In the genomic region with DNA sequence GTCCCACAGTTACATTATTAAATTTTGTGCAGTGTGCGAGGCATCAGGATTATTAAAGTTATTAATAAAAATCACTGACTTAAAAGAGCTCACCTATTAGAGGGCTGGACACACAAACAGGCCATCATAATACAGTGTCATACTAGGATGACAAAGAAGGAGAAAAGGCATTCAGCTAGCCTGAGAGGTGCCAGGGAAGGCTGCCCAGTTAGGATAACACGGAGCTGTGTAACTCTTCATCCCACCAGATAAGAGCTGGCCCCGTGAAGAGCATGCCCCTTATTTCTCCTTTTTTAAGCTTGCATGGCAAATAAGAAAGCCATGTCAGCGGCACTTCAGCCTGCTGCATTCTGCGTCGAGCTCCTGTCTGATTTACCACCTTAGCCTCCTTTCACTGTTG, we compare ENCODE assay signal across 19 cellular contexts.
DNase-seq lines count a peak whose midpoint lies in the region; ATAC-seq and TF ChIP-seq lines count a peak whose summit lies in the region.
"Had no signal": no experiment of that assay in that cellular context is flagged by ENCODE, and none has a peak within 500 bp of the region (broad histone marks: within the 10 kb centered on the region; RNA-seq: fewer than 3 reads in every experiment).

No MANE protein-coding gene starts in this region.

- no peak overlapping the region for H3K27ac ChIP-seq in esophagus muscularis mucosa (replicated peaks in 1 of 4)
- peak overlapping the region; percentile 92 for H3K27ac ChIP-seq in cardiac muscle cell
- peak overlapping the region; percentile 79 to 93 for H3K27ac ChIP-seq in right atrium auricular region
- no peak overlapping the region for H3K27ac ChIP-seq in GM23248
- H3K27ac ChIP-seq: A549 had no signal

- H3K79me2 ChIP-seq in GM23248 (ENCODE audit: insufficient read depth) = no peaks in the 10 kb centered on the region

- intact Hi-C loops in esophagus muscularis mucosa (cut with DNase I) = no loop called here
- intact Hi-C loops in left cardiac atrium (cut with DNase I) = loop anchor here in 1 of 2 donors (2.0 kb wide), 1 partner anchor 55 kb away; no protein-coding TSS in a partner anchor

- 90% methylated on average over 6 of the region's 6 CpGs for WGBS in esophagus muscularis mucosa
- 51 to 52% methylated on average over 6 of the region's 6 CpGs for WGBS in GM23248 (ENCODE audit: low coverage in 1 of 2, low lambda C conversion rate in 2 of 2, missing lambda C conversion rate in 2 of 2), 2 experiments

- no peak overlapping the region for H2AFZ ChIP-seq in GM23248

- DNase-seq in esophagus muscularis mucosa (ENCODE audit: extremely low spot score) = peak; percentile 29
- DNase-seq in cardiac muscle cell (ENCODE audit: low read depth in 1 of 2, low spot score in 1 of 2) = no peak
- DNase-seq in left cardiac atrium = peak; percentile 47
- no peak for DNase-seq in right atrium auricular region (ENCODE audit: low spot score)
- no peak for DNase-seq in GM23248
- DNase-seq: 8988T; ACHN; C1 segment of cervical spinal cord; Calu3; CD4-positive, alpha-beta memory T cell; COR-L47; DMS153; DND-41; GOT3; HFFc6 had no signal

- H3K4me1 ChIP-seq in esophagus muscularis mucosa (no peaks in the 10 kb centered on the region), cardiac muscle cell (ENCODE audit: low read depth) (peaks cover 38% of the 10 kb centered on the region), right atrium auricular region (peaks cover 0 to 41% of the 10 kb centered on the region in 2 donors), GM23248 (ENCODE audit: insufficient read depth) (no peaks in the 10 kb centered on the region)
- H3K4me1 ChIP-seq: HAP-1 had no signal

- H4K20me1 ChIP-seq in GM23248 (ENCODE audit: insufficient read depth) = no peaks in the 10 kb centered on the region

- H3K27me3 ChIP-seq in esophagus muscularis mucosa (no peaks in the 10 kb centered on the region), cardiac muscle cell (no peaks in the 10 kb centered on the region), right atrium auricular region (no peaks in the 10 kb centered on the region), GM23248 (replicated peaks; ENCODE audit: insufficient read depth) (no peaks in the 10 kb centered on the region)

- no peaks in the 10 kb centered on the region for H3F3A ChIP-seq in GM23248 (ENCODE audit: insufficient read depth)

- H3K36me3 ChIP-seq in esophagus muscularis mucosa (no peaks in the 10 kb centered on the region), cardiac muscle cell (no peaks in the 10 kb centered on the region), right atrium auricular region (no peaks in the 10 kb centered on the region), GM23248 (ENCODE audit: low read depth) (no peaks in the 10 kb centered on the region)
- H3K36me3 ChIP-seq: HAP-1 had no signal

- no peak overlapping the region for H3K9ac ChIP-seq in GM23248

- H3K9me3 ChIP-seq in esophagus muscularis mucosa = no peaks in the 10 kb centered on the region
- H3K9me3 ChIP-seq in cardiac muscle cell (ENCODE audit: low read depth) = no peaks in the 10 kb centered on the region
- H3K9me3 ChIP-seq in right atrium auricular region = no peaks in the 10 kb centered on the region
- no peaks in the 10 kb centered on the region for H3K9me3 ChIP-seq in GM23248 (ENCODE audit: low read depth)
- H3K9me3 ChIP-seq: A549, HAP-1 had no signal

- TF ChIP-seq CTCF in esophagus muscularis mucosa (IDR thresholded peaks at IDR 0.05) (no peak), cardiac muscle cell (IDR thresholded peaks at IDR 0.05; ENCODE audit: low read depth, low read length) (no peak), right atrium auricular region (IDR thresholded peaks at IDR 0.05) (no peak)

- no peaks in the 10 kb centered on the region for H3K9me2 ChIP-seq in GM23248 (ENCODE audit: insufficient read depth)

- in situ Hi-C loops in GM23248 (cut with MboI) = no loop called here

- ATAC-seq in left cardiac atrium (peak; percentile 87 to 91), HG02571 (IDR thresholded peaks at IDR 0.05; ENCODE audit: unreplicated experiment) (no peak), GM21526 (IDR thresholded peaks at IDR 0.05; ENCODE audit: low FRiP score, unreplicated experiment) (no peak)
- ATAC-seq: A549 had no signal

- TF ChIP-seq POLR2A in esophagus muscularis mucosa (IDR thresholded peaks at IDR 0.05; ENCODE audit: low read depth) = no peak

- TF ChIP-seq EP300 in esophagus muscularis mucosa (IDR thresholded peaks at IDR 0.05) = no peak

- H3K4me3 ChIP-seq in esophagus muscularis mucosa (no peak overlapping the region), cardiac muscle cell (no peak overlapping the region), right atrium auricular region (no peak overlapping the region), GM23248 (no peak overlapping the region)
- H3K4me3 ChIP-seq: A549, HAP-1 had no signal

- H3K4me2 ChIP-seq in GM23248 (ENCODE audit: unreplicated experiment) = no peak overlapping the region
- H3K4me2 ChIP-seq: A549 had no signal

Comparison
In these comparisons a context has a peak if more than half of its experiments do, and no peak if none do; other contexts are left out.
1. DNase-seq: peak in esophagus muscularis mucosa (single experiment) and left cardiac atrium (single experiment); none in cardiac muscle cell (0 of 2), right atrium auricular region (single experiment) and GM23248 (single experiment).
2. H3K27ac ChIP-seq: peak in cardiac muscle cell (single experiment) and right atrium auricular region (2 of 2); none in esophagus muscularis mucosa (0 of 4) and GM23248 (single experiment).
3. ATAC-seq: peak in left cardiac atrium (2 of 2); none in HG02571 (single experiment) and GM21526 (single experiment).